Comparison of ENCODE assay signal across 23 cellular contexts in the genomic region with DNA sequence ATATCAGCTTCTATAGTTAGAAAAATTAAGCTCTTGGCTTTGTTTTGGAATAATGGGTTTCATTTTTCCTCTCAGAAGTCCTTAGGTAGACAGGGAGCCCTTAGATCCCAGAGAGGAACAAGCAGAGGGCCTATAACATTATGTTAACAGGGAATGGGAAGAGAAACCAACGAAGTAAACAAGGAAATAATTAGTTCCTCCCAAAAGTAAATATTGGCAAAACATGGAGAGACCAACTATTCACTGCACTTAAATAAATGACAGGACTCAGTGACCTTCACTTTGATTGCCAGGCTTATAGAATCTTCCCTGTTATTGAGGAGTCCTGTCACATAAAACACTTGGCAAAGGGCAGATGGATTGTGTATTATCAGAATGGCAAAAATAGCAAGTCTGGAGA. TPM values are rescaled to one million over a fixed set of nuclear protein-coding genes. Genes with fewer than 3 reads are reported as not detected.
DNase-seq lines count a peak whose midpoint lies in the region; ATAC-seq, FAIRE-seq and TF ChIP-seq lines count a peak whose summit lies in the region.
"Had no signal": no experiment of that assay in that cellular context is flagged by ENCODE, and none has a peak within 500 bp of the region (broad histone marks: within the 10 kb centered on the region; RNA-seq: fewer than 3 reads in every experiment).

No MANE protein-coding gene starts in this region.

- TF ChIP-seq EP300 in A549 (IDR thresholded peaks at IDR 0.05), result no peak

- peak overlapping the region; percentile 76 to 93; a peak in 5 of 6 replicates for H3K27ac ChIP-seq in A549
- H3K27ac ChIP-seq in coronary artery, result peak overlapping the region; percentile 41 to 80
- peak overlapping the region; percentile 92 for H3K27ac ChIP-seq in psoas muscle
- H3K27ac ChIP-seq: cardiac muscle cell, KMS-11 had no signal

- H3K4me1 ChIP-seq in A549, result peaks cover 67% of the 10 kb centered on the region
- peaks cover 74% of the 10 kb centered on the region for H3K4me1 ChIP-seq in psoas muscle

- H3K27me3 ChIP-seq in psoas muscle (ENCODE audit: insufficient read depth in 3 of 3, low read length in 2 of 3), result no peaks in the 10 kb centered on the region

- 15% methylated on average over 1 of the region's 1 CpG for WGBS in A549 (ENCODE audit: missing lambda C conversion rate)
- WGBS in psoas muscle, 3 donors, result 61 to 69% (median 61%) methylated on average over 1 of the region's 1 CpG

- no peak for DNase-seq in A549 (ENCODE audit: low read depth in 1 of 2, low spot score in 1 of 2)
- DNase-seq in LNCaP clone FGC (ENCODE audit: low read depth), result peak; percentile 81
- DNase-seq in coronary artery (ENCODE audit: low spot score), result no peak
- DNase-seq in psoas muscle, result no peak
- DNase-seq in activated gamma-delta T cell treated with Interleukin-2 at 50 U/mL for 16 hours, result no peak
- DNase-seq: activated B cell treated with CpG ODN at 0.5 μM for 24 hours; CD8-positive, alpha-beta memory T cell; H7; natural killer cell; NCI-H1092 treated with DMSO at 0.1 percent for 48 hours; NCI-H2107; NCI-H526; posterior cingulate gyrus; SHP77 treated with DMSO at 0.1 percent for 48 hours; T-helper 2 cell had no signal

- TF ChIP-seq POLR2A in A549 (IDR thresholded peaks at IDR 0.05; ENCODE audit: low read length), result no peak

- POLR2A ChIA-PET in A549 (lab: Yijun Ruan, JAX), result no interaction called here

- CTCF ChIA-PET in A549 (lab: Yijun Ruan, JAX), result interaction anchor here (1.0 to 13.5 kb wide), 9 partner anchors 8 to 303 kb away, joined by 3 to 148 read pairs (median 6); no protein-coding TSS in a partner anchor

- intact Hi-C loops in psoas muscle (cut with DNase I), result no loop called here

- H3K9me3 ChIP-seq in A549 (no peaks in the 10 kb centered on the region), psoas muscle (no peaks in the 10 kb centered on the region)

- no peak for TF ChIP-seq RAD21 in A549 (conservative IDR thresholded peaks at IDR 0.05 in 1 of 2, IDR thresholded peaks at IDR 0.05 in 1 of 2)

- peak overlapping the region; percentile 90 for H3K4me2 ChIP-seq in A549
- H3K4me2 ChIP-seq: KMS-11 had no signal

- H3K4me3 ChIP-seq in A549 (peak overlapping the region; percentile 90), LNCaP clone FGC (ENCODE audit: low read depth, low read length) (no peak overlapping the region), coronary artery (peak overlapping the region; percentile 97), psoas muscle (no peak overlapping the region)
- H3K4me3 ChIP-seq: cardiac muscle cell, lung, smooth muscle cell had no signal

- peaks cover 0 to 5% of the 10 kb centered on the region in 2 donors for H3K36me3 ChIP-seq in psoas muscle (ENCODE audit: insufficient read depth in 1 of 2, low read depth in 1 of 2)
- H3K36me3 ChIP-seq: cardiac muscle cell had no signal

- FAIRE-seq in A549 (lab: Jason Lieb, UNC), result no peak

- no peak for TF ChIP-seq CTCF in A549 (IDR thresholded peaks at IDR 0.05)
- no peak for TF ChIP-seq CTCF in LNCaP clone FGC (IDR thresholded peaks at IDR 0.05; ENCODE audit: control insufficient read depth, extremely low read depth, insufficient read depth)
- no peak for TF ChIP-seq CTCF in coronary artery (IDR thresholded peaks at IDR 0.05)
- TF ChIP-seq CTCF in psoas muscle (IDR thresholded peaks at IDR 0.05), result no peak

- ATAC-seq in A549 (no peak), psoas muscle (no peak), HG03571 (IDR thresholded peaks at IDR 0.05; ENCODE audit: unreplicated experiment) (no peak), GM21825 (IDR thresholded peaks at IDR 0.05; ENCODE audit: unreplicated experiment) (no peak), HG03097 (IDR thresholded peaks at IDR 0.05; ENCODE audit: low FRiP score, unreplicated experiment) (no peak)
- ATAC-seq: activated T-helper 17 cell treated with anti-CD3 and anti-CD28 coated beads, Interleukin-2, amount 50 U/mL, for 72 hours; natural killer cell had no signal

TF ChIP-seq in A549, 52 proteins besides CTCF, POLR2A, EP300 and RAD21:
- TF ChIP-seq HDAC2 (IDR thresholded peaks at IDR 0.05) (no peak), ZSCAN20 (CRISPR knock-in tag; IDR thresholded peaks at IDR 0.05) (no peak), RFX5 (IDR thresholded peaks at IDR 0.05) (no peak), SMC3 (IDR thresholded peaks at IDR 0.05) (no peak), CHD4 (IDR thresholded peaks at IDR 0.05; ENCODE audit: borderline replicate concordance) (no peak), GATA3 (IDR thresholded peaks at IDR 0.05; ENCODE audit: borderline replicate concordance) (no peak)
- TF ChIP-seq, protein P1, sequence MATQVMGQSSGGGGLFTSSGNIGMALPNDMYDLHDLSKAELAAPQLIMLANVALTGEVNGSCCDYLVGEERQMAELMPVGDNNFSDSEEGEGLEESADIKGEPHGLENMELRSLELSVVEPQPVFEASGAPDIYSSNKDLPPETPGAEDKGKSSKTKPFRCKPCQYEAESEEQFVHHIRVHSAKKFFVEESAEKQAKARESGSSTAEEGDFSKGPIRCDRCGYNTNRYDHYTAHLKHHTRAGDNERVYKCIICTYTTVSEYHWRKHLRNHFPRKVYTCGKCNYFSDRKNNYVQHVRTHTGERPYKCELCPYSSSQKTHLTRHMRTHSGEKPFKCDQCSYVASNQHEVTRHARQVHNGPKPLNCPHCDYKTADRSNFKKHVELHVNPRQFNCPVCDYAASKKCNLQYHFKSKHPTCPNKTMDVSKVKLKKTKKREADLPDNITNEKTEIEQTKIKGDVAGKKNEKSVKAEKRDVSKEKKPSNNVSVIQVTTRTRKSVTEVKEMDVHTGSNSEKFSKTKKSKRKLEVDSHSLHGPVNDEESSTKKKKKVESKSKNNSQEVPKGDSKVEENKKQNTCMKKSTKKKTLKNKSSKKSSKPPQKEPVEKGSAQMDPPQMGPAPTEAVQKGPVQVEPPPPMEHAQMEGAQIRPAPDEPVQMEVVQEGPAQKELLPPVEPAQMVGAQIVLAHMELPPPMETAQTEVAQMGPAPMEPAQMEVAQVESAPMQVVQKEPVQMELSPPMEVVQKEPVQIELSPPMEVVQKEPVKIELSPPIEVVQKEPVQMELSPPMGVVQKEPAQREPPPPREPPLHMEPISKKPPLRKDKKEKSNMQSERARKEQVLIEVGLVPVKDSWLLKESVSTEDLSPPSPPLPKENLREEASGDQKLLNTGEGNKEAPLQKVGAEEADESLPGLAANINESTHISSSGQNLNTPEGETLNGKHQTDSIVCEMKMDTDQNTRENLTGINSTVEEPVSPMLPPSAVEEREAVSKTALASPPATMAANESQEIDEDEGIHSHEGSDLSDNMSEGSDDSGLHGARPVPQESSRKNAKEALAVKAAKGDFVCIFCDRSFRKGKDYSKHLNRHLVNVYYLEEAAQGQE (IDR thresholded peaks at IDR 0.05), result no peak
- TF ChIP-seq, protein P2, sequence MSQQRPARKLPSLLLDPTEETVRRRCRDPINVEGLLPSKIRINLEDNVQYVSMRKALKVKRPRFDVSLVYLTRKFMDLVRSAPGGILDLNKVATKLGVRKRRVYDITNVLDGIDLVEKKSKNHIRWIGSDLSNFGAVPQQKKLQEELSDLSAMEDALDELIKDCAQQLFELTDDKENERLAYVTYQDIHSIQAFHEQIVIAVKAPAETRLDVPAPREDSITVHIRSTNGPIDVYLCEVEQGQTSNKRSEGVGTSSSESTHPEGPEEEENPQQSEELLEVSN (IDR thresholded peaks at IDR 0.05; ENCODE audit: borderline replicate concordance, low read depth), result no peak

RNA-seq across cellular contexts. Expression of a gene that starts 5.3 kb away (rescaled TPM):
- polyA plus RNA-seq in A549 (2011; rRNA removed) (208 and 275 TPM in 2 replicates), A549 (2017; fragmentation: RNase III; extraction: RNeasy Plus Mini Kit Qiagen cat#74134 plus additional on column Dnase treatment) (127 to 135 TPM (median 130 TPM) in 3 replicates), psoas muscle (10 to 100 TPM; 10.2 to 68.1 (median 53.1) TPM)
- polyA plus RNA-seq in A549 (2012; cell fraction: cytosol; rRNA removed), result 133 and 166 TPM in 2 replicates
- 215 and 283 TPM in 2 replicates for polyA plus RNA-seq in A549 (2012; cell fraction: nucleus; rRNA removed)
- 997 and 1,171 TPM in 2 replicates for polyA minus RNA-seq in A549 (2011; rRNA and poly(A)+ RNA removed)
- 10 to 100 TPM; 49.8 to 66.2 (median 56.3) TPM for total RNA-seq in psoas muscle

Comparison
In these comparisons a context has a peak if more than half of its experiments do, and no peak if none do; other contexts are left out.
1. H3K4me3 ChIP-seq: peak in A549 (single experiment) and coronary artery (single experiment); none in LNCaP clone FGC (single experiment) and psoas muscle (single experiment).
2. Peak in every context shown above with its lines, with median percentiles within 50 percentile points of each other: H3K27ac ChIP-seq.